ENCODE assay signal across 1 cellular context in the genomic region with DNA sequence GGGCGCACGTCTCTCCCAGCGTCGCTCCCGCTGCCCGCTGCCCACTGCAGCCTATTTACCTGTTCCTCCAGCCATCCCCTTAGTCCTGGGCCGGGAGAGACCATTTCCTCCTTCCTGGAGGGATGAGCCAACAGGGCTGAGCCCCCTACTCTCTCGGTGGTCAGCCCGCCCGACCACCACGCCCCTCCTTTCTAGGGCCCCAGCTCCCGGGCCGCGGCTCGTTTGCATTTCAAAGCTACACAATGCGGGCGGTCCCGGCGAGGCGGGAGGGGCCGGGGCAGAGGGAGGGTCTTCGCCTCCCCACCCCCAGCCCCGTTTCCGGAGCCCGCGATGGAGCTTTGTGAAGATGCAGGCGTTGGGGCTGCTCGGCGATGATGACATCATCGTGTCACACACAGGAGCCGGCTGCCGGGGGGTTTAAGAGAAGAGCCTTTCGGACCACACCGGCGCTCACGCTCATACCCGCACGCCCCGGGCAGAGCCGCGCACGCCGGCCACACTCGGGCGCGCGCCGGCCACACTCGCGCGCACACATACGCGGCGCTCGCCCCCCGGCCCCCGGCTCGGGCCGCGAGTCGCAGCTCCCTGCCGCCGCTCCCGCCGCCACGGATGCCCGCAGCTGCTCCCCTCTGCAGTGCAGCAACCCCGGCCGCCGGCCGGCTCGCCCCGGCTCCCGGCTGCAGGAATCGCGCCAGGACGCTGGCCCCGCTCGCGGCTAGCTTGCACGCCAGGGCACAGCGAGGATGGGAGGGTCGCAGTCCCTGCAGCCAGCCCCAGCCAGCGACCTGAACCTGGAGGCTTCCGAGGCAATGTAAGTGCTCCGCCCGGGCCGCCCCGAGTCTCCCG.
TF ChIP-seq lines count a peak whose summit lies in the region.

No MANE protein-coding gene starts in this region.

TF ChIP-seq in WTC11, 78 proteins besides CTCF, POLR2A, EP300 and RAD21 (continued from another document):
- TF ChIP-seq, protein P1, sequence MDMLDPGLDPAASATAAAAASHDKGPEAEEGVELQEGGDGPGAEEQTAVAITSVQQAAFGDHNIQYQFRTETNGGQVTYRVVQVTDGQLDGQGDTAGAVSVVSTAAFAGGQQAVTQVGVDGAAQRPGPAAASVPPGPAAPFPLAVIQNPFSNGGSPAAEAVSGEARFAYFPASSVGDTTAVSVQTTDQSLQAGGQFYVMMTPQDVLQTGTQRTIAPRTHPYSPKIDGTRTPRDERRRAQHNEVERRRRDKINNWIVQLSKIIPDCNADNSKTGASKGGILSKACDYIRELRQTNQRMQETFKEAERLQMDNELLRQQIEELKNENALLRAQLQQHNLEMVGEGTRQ (CRISPR knock-in tag; IDR thresholded peaks at IDR 0.05): 0 out of 2 replicates have a peak, but pooled peaks have one; percentile 12
- peak; percentile 83 for TF ChIP-seq CREM (CRISPR knock-in tag; IDR thresholded peaks at IDR 0.05)
- TF ChIP-seq ZBTB21 (CRISPR knock-in tag; IDR thresholded peaks at IDR 0.05; ENCODE audit: borderline replicate concordance): peak; percentile 72; the same call in 1 of the 2 replicates
- TF ChIP-seq AR (CRISPR knock-in tag; IDR thresholded peaks at IDR 0.05): no peak
